In genomic region chr14:93317200-93317599, GRCh38 we compare ENCODE assay signal across 31 cellular contexts. TPM values are rescaled to one million over a fixed set of nuclear protein-coding genes. Genes with fewer than 3 reads are reported as not detected.
DNase-seq lines count a peak whose midpoint lies in the region; ATAC-seq, FAIRE-seq and TF ChIP-seq lines count a peak whose summit lies in the region.
"Had no signal": no experiment of that assay in that cellular context is flagged by ENCODE, and none has a peak within 500 bp of the region (broad histone marks: within the 10 kb centered on the region; RNA-seq: fewer than 3 reads in every experiment).

No MANE protein-coding gene starts in this region.

- peaks cover 8% of the 10 kb centered on the region for H3K36me3 Mint-ChIP-seq in activated CD4-positive, alpha-beta memory T cell treated with anti-CD3 and anti-CD28 coated beads for 36 hours
- H3K36me3 Mint-ChIP-seq: natural killer cell treated with Interleukin-12 subunit alpha and Interleukin-12 subunit beta and Interleukin-15 and Interleukin-18, amount 100 ng/mL, for 72 hours had no signal

- no peaks in the 10 kb centered on the region for H3K9me3 Mint-ChIP-seq in activated CD4-positive, alpha-beta memory T cell treated with anti-CD3 and anti-CD28 coated beads for 36 hours
- H3K9me3 Mint-ChIP-seq: activated CD4-positive, alpha-beta memory T cell treated with anti-CD3 and anti-CD28 coated beads, Interleukin-2, amount 10 ng/mL, durations not matched to agents 7 days and 5 days; activated naive CD4-positive, alpha-beta T cell treated with anti-CD3 and anti-CD28 coated beads, Interleukin-2, amount 50 U/mL, for 72 hours; activated T-helper 2 cell treated with anti-CD3 and anti-CD28 coated beads, Interferon-gamma antibody, Interleukin-2, Interleukin-4, amounts not matched to agents 10 μg/mL and 5 μg/mL and 100 μg/mL, durations not matched to agents 14 hours and 24 hours and 36 hours; CD4-positive, alpha-beta memory T cell; GM23338; natural killer cell treated with Interleukin-12 subunit alpha and Interleukin-12 subunit beta and Interleukin-15 and Interleukin-18, amount 100 ng/mL, for 72 hours had no signal

- H2BK12ac ChIP-seq in trophoblast cell (ENCODE audit: low read length): no peak overlapping the region

- TF ChIP-seq POLR2A in GM12891 (IDR thresholded peaks at IDR 0.05; ENCODE audit: low read depth, low read length): no peak

- H3K4ac ChIP-seq in trophoblast cell (ENCODE audit: low read depth, low read length): peak overlapping the region; percentile 56

- H3K4me3 Mint-ChIP-seq in activated CD4-positive, alpha-beta memory T cell treated with anti-CD3 and anti-CD28 coated beads for 36 hours: no peak overlapping the region
- H3K4me3 Mint-ChIP-seq: activated CD4-positive, alpha-beta memory T cell treated with anti-CD3 and anti-CD28 coated beads, Interleukin-2, amount 10 ng/mL, durations not matched to agents 7 days and 5 days; CD4-positive, alpha-beta memory T cell; GM23338; natural killer cell treated with Interleukin-12 subunit alpha and Interleukin-12 subunit beta and Interleukin-15 and Interleukin-18, amount 100 ng/mL, for 72 hours; T-cell had no signal

- no peak overlapping the region for H3K23ac ChIP-seq in trophoblast cell (ENCODE audit: low read length)

- no peak overlapping the region for H4K12ac ChIP-seq in trophoblast cell (ENCODE audit: low read depth, low read length)

- H3K27ac ChIP-seq in RWPE2 (ENCODE audit: poor library complexity, severe bottlenecking) (peak overlapping the region; percentile 37), hepatocyte (no peak overlapping the region), trophoblast cell (ENCODE audit: low read depth, low read length) (no peak overlapping the region)
- H3K27ac ChIP-seq: pancreas, right atrium auricular region, tibial artery had no signal

- CTCF ChIA-PET in activated CD4-positive, alpha-beta memory T cell treated with anti-CD3 and anti-CD28 coated beads for 36 hours (lab: Charles Lee): no interaction called here

- intact Hi-C loops in activated CD4-positive, alpha-beta memory T cell treated with anti-CD3 and anti-CD28 coated beads for 36 hours (cut with micrococcal nuclease): no loop called here

- peaks cover 41% of the 10 kb centered on the region for H4K20me1 ChIP-seq in hepatocyte (ENCODE audit: insufficient read depth, poor library complexity, severe bottlenecking)

- FAIRE-seq in GM12891 (lab: Jason Lieb, UNC): no peak
- FAIRE-seq: HTR-8/SVneo, pancreas had no signal

- no peak overlapping the region for H2AK5ac ChIP-seq in trophoblast cell (ENCODE audit: low read length)

- peaks cover 34% of the 10 kb centered on the region for H3K4me1 Mint-ChIP-seq in activated CD4-positive, alpha-beta memory T cell treated with anti-CD3 and anti-CD28 coated beads for 36 hours (ENCODE audit: low read depth)

- no peak overlapping the region for H2AFZ ChIP-seq in hepatocyte
- no peak overlapping the region for H2AFZ ChIP-seq in trophoblast cell (ENCODE audit: insufficient read depth, low read length, poor library complexity)
- H2AFZ ChIP-seq: GM23338 had no signal

- no peaks in the 10 kb centered on the region for H3K79me1 ChIP-seq in trophoblast cell (ENCODE audit: low read length)

- H3K27ac Mint-ChIP-seq in activated CD4-positive, alpha-beta memory T cell treated with anti-CD3 and anti-CD28 coated beads for 36 hours: no peak overlapping the region
- H3K27ac Mint-ChIP-seq: activated CD4-positive, alpha-beta memory T cell treated with anti-CD3 and anti-CD28 coated beads, Interleukin-2, amount 10 ng/mL, durations not matched to agents 7 days and 5 days; activated naive CD4-positive, alpha-beta T cell treated with anti-CD3 and anti-CD28 coated beads, Interleukin-2, amount 50 U/mL, for 72 hours; activated T-helper 2 cell treated with anti-CD3 and anti-CD28 coated beads, Interferon-gamma antibody, Interleukin-2, Interleukin-4, amounts not matched to agents 10 μg/mL and 5 μg/mL and 100 μg/mL, durations not matched to agents 14 hours and 24 hours and 36 hours; CD4-positive, alpha-beta memory T cell; T-cell had no signal

- TF ChIP-seq CTCF in RWPE2 (IDR thresholded peaks at IDR 0.05; ENCODE audit: poor library complexity, severe bottlenecking): no peak
- no peak for TF ChIP-seq CTCF in hepatocyte (IDR thresholded peaks at IDR 0.05; ENCODE audit: poor library complexity)

- H3K4me3 ChIP-seq in RWPE2 (ENCODE audit: severe bottlenecking) (no peak overlapping the region), hepatocyte (no peak overlapping the region), trophoblast cell (ENCODE audit: low read depth, low read length) (no peak overlapping the region)
- H3K4me3 ChIP-seq: GM23338, heart right ventricle, pancreas, right atrium auricular region, tibial artery had no signal

- WGBS in hepatocyte (ENCODE audit: low lambda C conversion rate, missing lambda C conversion rate): 68% methylated on average over 7 of the region's 7 CpGs
- no CpG with 5 or more reads among the region's 7 CpGs for WGBS in trophoblast cell (ENCODE audit: extremely low coverage, insufficient coverage, insufficient read length)

- H3K9me3 ChIP-seq in RWPE2 (ENCODE audit: severe bottlenecking) (no peaks in the 10 kb centered on the region), hepatocyte (ENCODE audit: low read depth) (no peaks in the 10 kb centered on the region), trophoblast cell (ENCODE audit: insufficient read depth, low read depth, low read length) (no peaks in the 10 kb centered on the region)
- H3K9me3 ChIP-seq: pancreas, right atrium auricular region, tibial artery had no signal

- no peak overlapping the region for H3K18ac ChIP-seq in trophoblast cell (ENCODE audit: low read length)

- no peak overlapping the region for H4K8ac ChIP-seq in trophoblast cell (ENCODE audit: low read depth, low read length)

- no peak overlapping the region for H4K91ac ChIP-seq in trophoblast cell (ENCODE audit: low read depth, low read length)

- H3K9ac ChIP-seq in trophoblast cell (ENCODE audit: low read length): no peak overlapping the region

- H3K4me2 ChIP-seq in hepatocyte: peak overlapping the region; percentile 11
- no peak overlapping the region for H3K4me2 ChIP-seq in trophoblast cell (ENCODE audit: low read length)

- H3K14ac ChIP-seq in trophoblast cell (ENCODE audit: low read length): no peak overlapping the region

- peak; percentile 52 for DNase-seq in DMS79 (lab: John Stamatoyannopoulos, UW)
- no peak for DNase-seq in RWPE2 (ENCODE audit: low spot score)
- DNase-seq in hepatocyte (ENCODE audit: low spot score): no peak
- no peak for DNase-seq in trophoblast cell
- DNase-seq in activated CD4-positive, alpha-beta memory T cell treated with anti-CD3 and anti-CD28 coated beads for 36 hours: no peak
- no peak for DNase-seq in NCI-H526 (lab: John Stamatoyannopoulos, UW)
- DNase-seq in GM12891 (ENCODE audit: insufficient read length, low spot score): no peak
- DNase-seq: activated CD4-positive, alpha-beta memory T cell treated with anti-CD3 and anti-CD28 coated beads, Interleukin-2, amount 10 ng/mL, durations not matched to agents 7 days and 5 days; anterior cingulate cortex; CD4-positive, alpha-beta memory T cell; heart right ventricle; Karpas-422; midbrain; NCI-H187 treated with DMSO at 0.1 percent for 48 hours; NCI-H2227 treated with DMSO at 0.1 percent for 48 hours; NCI-H748 treated with DMSO at 0.1 percent for 48 hours; pancreas; SHP77; stimulated activated naive CD8-positive, alpha-beta T cell treated with anti-CD3 and anti-CD28 coated beads, Interleukin-15, Interleukin-2, amounts not matched to agents 100 U/mL and 50 U/mL, for 24 hours; T-cell; tibial artery had no signal

- no peak for ATAC-seq in RWPE2 (ENCODE audit: low read depth)
- ATAC-seq: activated CD4-positive, CD25-positive, alpha-beta regulatory T cell treated with anti-CD3 and anti-CD28 coated beads, Interleukin-2, amount 50 U/mL, for 24 hours; activated naive CD4-positive, alpha-beta T cell treated with anti-CD3 and anti-CD28 coated beads, Interleukin-2, amount 50 U/mL, for 72 hours; GM23338; natural killer cell treated with Interleukin-12 subunit alpha and Interleukin-12 subunit beta and Interleukin-15 and Interleukin-18, amount 100 ng/mL, for 72 hours; stimulated activated naive CD8-positive, alpha-beta T cell treated with anti-CD3 and anti-CD28 coated beads, Interleukin-15, Interleukin-2, amounts not matched to agents 100 U/mL and 50 U/mL, for 24 hours; T-cell had no signal

- H3K36me3 ChIP-seq in RWPE2 (ENCODE audit: low read depth) (peaks cover 1% of the 10 kb centered on the region; the same call in 1 of the 2 replicates), hepatocyte (replicated peaks; ENCODE audit: insufficient read depth, low read depth) (no peaks in the 10 kb centered on the region), trophoblast cell (ENCODE audit: control insufficient read depth in 1 of 2, insufficient read depth in 2 of 2, low read length in 2 of 2) (peaks cover 0 to 2% of the 10 kb centered on the region in 2 experiments)
- H3K36me3 ChIP-seq: heart right ventricle, pancreas, right atrium auricular region, tibial artery had no signal

- H2BK120ac ChIP-seq in trophoblast cell (ENCODE audit: insufficient read depth, low read length, poor library complexity): no peak overlapping the region

- no peaks in the 10 kb centered on the region for H3K9me2 ChIP-seq in hepatocyte (replicated peaks; ENCODE audit: insufficient read depth)

- POLR2A ChIA-PET in activated CD4-positive, alpha-beta memory T cell treated with anti-CD3 and anti-CD28 coated beads for 36 hours (lab: Charles Lee): interaction anchor here (0.8 kb wide), 1 partner anchor 13 kb away, joined by 3 read pairs; no protein-coding TSS in a partner anchor

- H3K27me3 ChIP-seq in RWPE2 (ENCODE audit: insufficient read depth, poor library complexity, severe bottlenecking) (no peaks in the 10 kb centered on the region), hepatocyte (no peaks in the 10 kb centered on the region), trophoblast cell (ENCODE audit: insufficient read depth, low read length) (no peaks in the 10 kb centered on the region)
- H3K27me3 ChIP-seq: heart right ventricle, pancreas, right atrium auricular region, tibial artery had no signal

- peaks cover 96% of the 10 kb centered on the region for H3K79me2 ChIP-seq in hepatocyte
- peaks cover 6% of the 10 kb centered on the region for H3K79me2 ChIP-seq in trophoblast cell (ENCODE audit: control insufficient read depth, insufficient read depth, low read length, poor library complexity)

- H3K27me3 Mint-ChIP-seq in activated CD4-positive, alpha-beta memory T cell treated with anti-CD3 and anti-CD28 coated beads for 36 hours: no peaks in the 10 kb centered on the region
- H3K27me3 Mint-ChIP-seq: activated CD4-positive, alpha-beta memory T cell treated with anti-CD3 and anti-CD28 coated beads, Interleukin-2, amount 10 ng/mL, durations not matched to agents 7 days and 5 days; CD4-positive, alpha-beta memory T cell; natural killer cell treated with Interleukin-12 subunit alpha and Interleukin-12 subunit beta and Interleukin-15 and Interleukin-18, amount 100 ng/mL, for 72 hours; T-cell had no signal

- H3K4me1 ChIP-seq in RWPE2 (ENCODE audit: insufficient read depth, poor library complexity, severe bottlenecking) (peaks cover 28% of the 10 kb centered on the region), hepatocyte (ENCODE audit: insufficient read depth) (peaks cover 4% of the 10 kb centered on the region), trophoblast cell (ENCODE audit: control insufficient read depth in 1 of 2, insufficient read depth in 2 of 2, low read length in 2 of 2) (peaks cover 6 to 10% of the 10 kb centered on the region in 2 experiments)

- no peak overlapping the region for H2BK5ac ChIP-seq in trophoblast cell (ENCODE audit: low read depth, low read length, poor library complexity)

RNA-seq across cellular contexts. Expression of gene BTBD7, which starts 15.6 kb away (rescaled TPM):
- total RNA-seq in hepatocyte: 24.5 and 25.8 TPM in 2 replicates
- polyA plus RNA-seq in hepatocyte: 14.4 and 14.8 TPM in 2 replicates
- 31.7 and 35.2 TPM in 2 replicates for polyA plus RNA-seq in trophoblast cell (2013)
- total RNA-seq in activated CD4-positive, alpha-beta memory T cell treated with anti-CD3 and anti-CD28 coated beads for 36 hours: 1 to 10 TPM; 7.7 to 9.9 TPM
- 4.5 TPM for polyA plus RNA-seq in GM12891 (2012; ENCODE audit: low read depth, missing spikeins)

RNA-seq across cellular contexts. Expression of gene COX8C, which starts 29.8 kb away (rescaled TPM):
- total RNA-seq in hepatocyte: not detected in 2 replicates
- polyA plus RNA-seq in hepatocyte: not detected in 2 replicates
- polyA plus RNA-seq in trophoblast cell (2013): 0.31 and 0.40 TPM in 2 replicates
- total RNA-seq in activated CD4-positive, alpha-beta memory T cell treated with anti-CD3 and anti-CD28 coated beads for 36 hours: not detected
- polyA plus RNA-seq in GM12891 (2012; ENCODE audit: low read depth, missing spikeins): not detected
- total RNA-seq: activated CD4-positive, alpha-beta memory T cell treated with anti-CD3 and anti-CD28 coated beads, Interleukin-2, amount 10 ng/mL, durations not matched to agents 7 days and 5 days; activated naive CD4-positive, alpha-beta T cell treated with anti-CD3 and anti-CD28 coated beads, Interleukin-2, amount 50 U/mL, for 72 hours; activated T-helper 2 cell treated with anti-CD3 and anti-CD28 coated beads, Interferon-gamma antibody, Interleukin-2, Interleukin-4, amounts not matched to agents 10 μg/mL and 5 μg/mL and 100 μg/mL, durations not matched to agents 14 hours and 24 hours and 36 hours; CD4-positive, alpha-beta memory T cell; epithelial cell of proximal tubule; fibroblast of villous mesenchyme; G401; GM23338; natural killer cell treated with Interleukin-12 subunit alpha and Interleukin-12 subunit beta and Interleukin-15 and Interleukin-18, amount 100 ng/mL, for 72 hours; pancreas; right atrium auricular region; T-cell had no signal
- polyA plus RNA-seq: CD4-positive, alpha-beta memory T cell; heart right ventricle; pancreas had no signal
